Comparison of ENCODE assay signal across 18 cellular contexts in the genomic region with DNA sequence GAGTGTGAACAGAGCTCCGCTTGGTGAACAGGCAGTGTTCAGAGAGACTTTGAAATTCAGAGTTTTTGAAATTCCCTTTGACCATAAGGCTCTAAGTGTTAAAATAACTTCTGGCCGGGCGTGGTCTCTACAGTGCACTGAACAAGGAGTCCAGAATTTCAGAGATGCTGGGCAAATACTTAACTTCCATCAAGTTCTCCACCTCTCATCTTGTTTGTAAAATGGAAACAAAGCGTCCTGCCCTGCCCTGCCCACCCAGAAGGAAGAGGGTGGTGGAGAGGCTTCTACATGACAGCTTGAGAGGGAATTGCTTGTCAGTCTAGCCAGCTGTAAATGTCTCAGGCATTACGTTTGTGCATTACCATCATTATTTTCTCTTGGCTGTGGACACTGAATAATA.
DNase-seq lines count a peak whose midpoint lies in the region; ATAC-seq and TF ChIP-seq lines count a peak whose summit lies in the region.
"Had no signal": no experiment of that assay in that cellular context is flagged by ENCODE, and none has a peak within 500 bp of the region (broad histone marks: within the 10 kb centered on the region; RNA-seq: fewer than 3 reads in every experiment).

No MANE protein-coding gene starts in this region.

- ATAC-seq in sciatic nerve (peak; percentile 35), upper lobe of right lung (peak; percentile 66)
- ATAC-seq: CD8-positive, alpha-beta T cell had no signal

- no peak overlapping the region for H3K4me3 ChIP-seq in fibroblast of lung (replicated peaks in 1 of 4; ENCODE audit: control extremely low read depth in 1 of 4, insufficient read depth in 1 of 4, low read depth in 3 of 4, low read length in 4 of 4)
- no peak overlapping the region for H3K4me3 ChIP-seq in upper lobe of right lung
- H3K4me3 ChIP-seq: BLaER1 treated with 17β-estradiol and CSF1 and Interleukin-3, amounts not matched to agents 10 nM and 100 nM had no signal

- H3K27ac Mint-ChIP-seq in endothelial cell (ENCODE audit: unreplicated experiment): no peak overlapping the region
- no peak overlapping the region for H3K27ac Mint-ChIP-seq in activated CD4-positive, alpha-beta memory T cell treated with anti-CD3 and anti-CD28 coated beads, Interleukin-2, amount 10 ng/mL, durations not matched to agents 7 days and 5 days
- H3K27ac Mint-ChIP-seq: CD8-positive, alpha-beta T cell had no signal

- peak overlapping the region; percentile 23 for H3K27ac ChIP-seq in fibroblast of lung (ENCODE audit: insufficient read depth, low read length)
- no peak overlapping the region for H3K27ac ChIP-seq in upper lobe of right lung
- H3K27ac ChIP-seq: BLaER1 treated with 17β-estradiol and CSF1 and Interleukin-3, amounts not matched to agents 10 nM and 100 nM had no signal

- peaks cover 10% of the 10 kb centered on the region for H3K4me1 Mint-ChIP-seq in endothelial cell (ENCODE audit: unreplicated experiment)
- no peaks in the 10 kb centered on the region for H3K4me1 Mint-ChIP-seq in activated CD4-positive, alpha-beta memory T cell treated with anti-CD3 and anti-CD28 coated beads, Interleukin-2, amount 10 ng/mL, durations not matched to agents 7 days and 5 days

- no peaks in the 10 kb centered on the region for H4K20me1 ChIP-seq in fibroblast of lung (ENCODE audit: control insufficient read depth, extremely low read depth, insufficient read depth, low read length)

- peaks cover 21% of the 10 kb centered on the region for H3K36me3 ChIP-seq in fibroblast of lung (ENCODE audit: control insufficient read depth, insufficient read depth, low read length)
- H3K36me3 ChIP-seq in upper lobe of right lung: peaks cover 23% of the 10 kb centered on the region
- H3K36me3 ChIP-seq: BLaER1 treated with 17β-estradiol and CSF1 and Interleukin-3, amounts not matched to agents 10 nM and 100 nM had no signal

- CTCF ChIA-PET in activated CD4-positive, alpha-beta memory T cell treated with anti-CD3 and anti-CD28 coated beads, Interleukin-2, amount 10 ng/mL, durations not matched to agents 7 days and 5 days (lab: Charles Lee): interaction anchor here (1.0 kb wide), 3 partner anchors 9 to 265 kb away, joined by 3 to 4 read pairs (median 3); no protein-coding TSS in a partner anchor

- H3K4me3 Mint-ChIP-seq in endothelial cell (ENCODE audit: unreplicated experiment): peak overlapping the region; percentile 42
- no peak overlapping the region for H3K4me3 Mint-ChIP-seq in activated CD4-positive, alpha-beta memory T cell treated with anti-CD3 and anti-CD28 coated beads, Interleukin-2, amount 10 ng/mL, durations not matched to agents 7 days and 5 days
- H3K4me3 Mint-ChIP-seq: CD8-positive, alpha-beta T cell had no signal

- no peak overlapping the region for H2AFZ ChIP-seq in fibroblast of lung (ENCODE audit: low read length)

- H3K9me3 Mint-ChIP-seq in endothelial cell (ENCODE audit: unreplicated experiment): peaks cover 8% of the 10 kb centered on the region
- peaks cover 7% of the 10 kb centered on the region for H3K9me3 Mint-ChIP-seq in activated CD4-positive, alpha-beta memory T cell treated with anti-CD3 and anti-CD28 coated beads, Interleukin-2, amount 10 ng/mL, durations not matched to agents 7 days and 5 days
- H3K9me3 Mint-ChIP-seq: CD8-positive, alpha-beta T cell had no signal

- POLR2A ChIA-PET in activated CD4-positive, alpha-beta memory T cell treated with anti-CD3 and anti-CD28 coated beads, Interleukin-2, amount 10 ng/mL, durations not matched to agents 7 days and 5 days (lab: Charles Lee): interaction anchor here (1.4 kb wide), 1 partner anchor 230 kb away, joined by 3 read pairs; no protein-coding TSS in a partner anchor

- no peak overlapping the region for H3K9ac ChIP-seq in fibroblast of lung (ENCODE audit: insufficient read depth, low read length)
- H3K9ac ChIP-seq: BLaER1 treated with 17β-estradiol and CSF1 and Interleukin-3, amounts not matched to agents 10 nM and 100 nM had no signal

- H3K79me2 ChIP-seq in fibroblast of lung (ENCODE audit: control insufficient read depth, insufficient read depth, low read length): no peaks in the 10 kb centered on the region

- H3K4me2 ChIP-seq in fibroblast of lung (ENCODE audit: extremely low read depth, insufficient read depth, low read length): no peak overlapping the region
- H3K4me2 ChIP-seq: BLaER1 treated with 17β-estradiol and CSF1 and Interleukin-3, amounts not matched to agents 10 nM and 100 nM had no signal

- H3K27me3 ChIP-seq in fibroblast of lung (ENCODE audit: control insufficient read depth, insufficient read depth, low read length): no peaks in the 10 kb centered on the region
- no peaks in the 10 kb centered on the region for H3K27me3 ChIP-seq in upper lobe of right lung

- peaks cover 61% of the 10 kb centered on the region for H3K36me3 Mint-ChIP-seq in endothelial cell (ENCODE audit: low read depth, unreplicated experiment)
- peaks cover 31% of the 10 kb centered on the region for H3K36me3 Mint-ChIP-seq in activated CD4-positive, alpha-beta memory T cell treated with anti-CD3 and anti-CD28 coated beads, Interleukin-2, amount 10 ng/mL, durations not matched to agents 7 days and 5 days (ENCODE audit: low read depth)

- DNase-seq in endothelial cell (ENCODE audit: low spot score): no peak
- no peak for DNase-seq in fibroblast of lung (ENCODE audit: low read depth in 2 of 2)
- DNase-seq in sciatic nerve (ENCODE audit: low spot score): no peak
- no peak for DNase-seq in upper lobe of right lung
- DNase-seq in MV-4-11 (lab: John Stamatoyannopoulos, UW): no peak
- no peak for DNase-seq in Ammon's horn (ENCODE audit: low spot score)
- DNase-seq in activated CD4-positive, alpha-beta memory T cell treated with anti-CD3 and anti-CD28 coated beads, Interleukin-2, amount 10 ng/mL, durations not matched to agents 7 days and 5 days: no peak
- DNase-seq: CD8-positive, alpha-beta T cell; DMS153; GOT3; HCEC 1CT; KG1; NCI-H1105 treated with DMSO at 0.1 percent for 48 hours; NCI-H2081; NCI-H2171 treated with DMSO at 0.1 percent for 48 hours; NCI-H524 treated with DMSO at 0.1 percent for 48 hours; NCI-H82 had no signal

- H3K9me3 ChIP-seq in fibroblast of lung (ENCODE audit: control insufficient read depth, insufficient read depth, low read depth, low read length): no peaks in the 10 kb centered on the region
- no peaks in the 10 kb centered on the region for H3K9me3 ChIP-seq in upper lobe of right lung

- H3K27me3 Mint-ChIP-seq in endothelial cell (ENCODE audit: unreplicated experiment): peaks cover 31% of the 10 kb centered on the region
- no peaks in the 10 kb centered on the region for H3K27me3 Mint-ChIP-seq in activated CD4-positive, alpha-beta memory T cell treated with anti-CD3 and anti-CD28 coated beads, Interleukin-2, amount 10 ng/mL, durations not matched to agents 7 days and 5 days

- TF ChIP-seq CTCF in endothelial cell (IDR thresholded peaks at IDR 0.05; ENCODE audit: unreplicated experiment): no peak
- no peak for TF ChIP-seq CTCF in fibroblast of lung (conservative IDR thresholded peaks at IDR 0.05 in 1 of 2, IDR thresholded peaks at IDR 0.05 in 1 of 2; ENCODE audit: low read depth in 1 of 2, low read length in 2 of 2)
- no peak for TF ChIP-seq CTCF in upper lobe of right lung (IDR thresholded peaks at IDR 0.05)

- H3K4me1 ChIP-seq in fibroblast of lung (ENCODE audit: control insufficient read depth, extremely low read depth, insufficient read depth, low read length) (peaks cover 12% of the 10 kb centered on the region), upper lobe of right lung (peaks cover 13% of the 10 kb centered on the region)

- intact Hi-C loops in sciatic nerve (cut with DNase I): loop anchor here (5.0 kb wide), 1 partner anchor 233 kb away; the partner anchor contains the start of gene GRK5
- intact Hi-C loops in upper lobe of right lung (cut with DNase I): no loop called here
